8 cellular contexts compared by ENCODE assay signal in the genomic region with DNA sequence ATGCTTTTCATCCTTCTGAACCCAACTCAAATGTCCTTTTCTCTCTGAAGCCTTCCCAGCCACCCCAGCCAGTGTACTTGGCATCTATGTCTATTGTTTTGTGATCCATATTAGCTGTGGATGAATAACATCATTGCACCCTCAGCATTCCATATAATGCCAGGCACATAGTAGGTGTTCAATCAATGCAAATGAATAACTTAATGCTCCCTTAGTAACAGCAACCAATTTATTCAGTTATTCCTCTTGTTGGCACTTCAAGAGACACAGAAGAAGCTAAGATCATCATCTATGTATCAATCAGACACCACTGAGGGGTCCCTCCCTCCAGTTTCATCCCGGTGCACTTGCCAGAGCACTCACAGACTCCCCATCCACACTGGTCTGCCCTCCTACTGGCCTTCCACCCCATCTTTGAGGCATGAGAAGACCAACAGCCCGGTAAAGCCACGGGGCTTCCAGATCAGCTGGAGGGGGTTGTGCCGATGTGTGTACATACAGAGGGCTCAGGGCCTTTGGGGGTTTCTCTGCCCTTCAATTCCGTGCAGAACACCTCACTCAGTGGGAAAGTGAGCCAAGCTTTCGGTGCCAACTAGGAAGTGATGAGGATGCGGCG. TPM values are rescaled to one million over a fixed set of nuclear protein-coding genes. Genes with fewer than 3 reads are reported as not detected.
DNase-seq lines count a peak whose midpoint lies in the region; FAIRE-seq and TF ChIP-seq lines count a peak whose summit lies in the region.

No MANE protein-coding gene starts in this region.

- no peak for TF ChIP-seq CTCF in astrocyte (IDR thresholded peaks at IDR 0.05; ENCODE audit: insufficient read depth, low read depth, low read length)
- no peak for TF ChIP-seq CTCF in lower leg skin (IDR thresholded peaks at IDR 0.05)
- no peak for TF ChIP-seq CTCF in tibial artery (IDR thresholded peaks at IDR 0.05)
- no peak for TF ChIP-seq CTCF in D721Med (IDR thresholded peaks at IDR 0.05; ENCODE audit: insufficient read depth, missing control alignments)

- CTCF ChIA-PET in activated naive CD4-positive, alpha-beta T cell treated with anti-CD3 and anti-CD28 coated beads, Interleukin-2, amount 10 ng/mL, durations not matched to agents 7 days and 5 days (lab: Charles Lee) = interaction anchor here (1.1 to 13.8 kb wide), 9 partner anchors 40 to 272 kb away, joined by 3 to 259 read pairs (median 10); partner anchors contain the start of genes BYSL, MED20, TOMM6 and USP49

- no peaks in the 10 kb centered on the region for H3K9me3 Mint-ChIP-seq in activated naive CD4-positive, alpha-beta T cell treated with anti-CD3 and anti-CD28 coated beads, Interleukin-2, amount 10 ng/mL, durations not matched to agents 7 days and 5 days
- no peaks in the 10 kb centered on the region for H3K9me3 Mint-ChIP-seq in astrocyte (ENCODE audit: unreplicated experiment)

- H3K4me3 Mint-ChIP-seq in activated naive CD4-positive, alpha-beta T cell treated with anti-CD3 and anti-CD28 coated beads, Interleukin-2, amount 10 ng/mL, durations not matched to agents 7 days and 5 days = peak overlapping the region; percentile 97
- H3K4me3 Mint-ChIP-seq in astrocyte (ENCODE audit: unreplicated experiment) = peak overlapping the region; percentile 85

- H3K4me1 Mint-ChIP-seq in activated naive CD4-positive, alpha-beta T cell treated with anti-CD3 and anti-CD28 coated beads, Interleukin-2, amount 10 ng/mL, durations not matched to agents 7 days and 5 days = peaks cover 88% of the 10 kb centered on the region
- peaks cover 35% of the 10 kb centered on the region for H3K4me1 Mint-ChIP-seq in astrocyte (ENCODE audit: low read depth, unreplicated experiment)

- no peak overlapping the region for H3K27ac ChIP-seq in astrocyte (ENCODE audit: low read depth, low read length)
- H3K27ac ChIP-seq in tibial artery = peak overlapping the region; percentile 79 to 87

- 1 to 3% methylated on average over 6 to 8 of the region's 8 CpGs for WGBS in lower leg skin, 2 donors

- H3K9ac ChIP-seq in astrocyte (ENCODE audit: low read length) = peak overlapping the region; percentile 66

- no peak for DNase-seq in activated naive CD4-positive, alpha-beta T cell treated with anti-CD3 and anti-CD28 coated beads, Interleukin-2, amount 10 ng/mL, durations not matched to agents 7 days and 5 days
- DNase-seq in activated naive CD4-positive, alpha-beta T cell treated with anti-CD3 and anti-CD28 coated beads, Interleukin-2, amount 50 U/mL, for 16 hours = no peak
- DNase-seq in astrocyte (ENCODE audit: low read depth) (no peak), lower leg skin (ENCODE audit: low spot score in 2 of 2) (peak in 1 of 2 donors; percentile 87), tibial artery (no peak), NCI-H226 (no peak), OCI-M2 (lab: John Stamatoyannopoulos, UW; ENCODE audit: unreplicated experiment) (no peak), D721Med (ENCODE audit: insufficient read length, low spot score) (no peak)

- H3K4me3 ChIP-seq in astrocyte (ENCODE audit: insufficient read depth, low read depth, low read length) (peak overlapping the region; percentile 64), lower leg skin (ENCODE audit: low read depth, poor library complexity, severe bottlenecking) (peak overlapping the region; percentile 75), tibial artery (peak overlapping the region; percentile 62 to 72)

- H3K27me3 Mint-ChIP-seq in activated naive CD4-positive, alpha-beta T cell treated with anti-CD3 and anti-CD28 coated beads, Interleukin-2, amount 10 ng/mL, durations not matched to agents 7 days and 5 days = no peaks in the 10 kb centered on the region
- no peaks in the 10 kb centered on the region for H3K27me3 Mint-ChIP-seq in astrocyte (ENCODE audit: low read depth, unreplicated experiment)

- FAIRE-seq in astrocyte (lab: Jason Lieb, UNC) (no peak), D721Med (lab: Jason Lieb, UNC) (no peak)

- H2AFZ ChIP-seq in astrocyte (ENCODE audit: low read depth, low read length) = peak overlapping the region; percentile 90

- H3K79me2 ChIP-seq in astrocyte (ENCODE audit: insufficient read depth, low read length) = peaks cover 9% of the 10 kb centered on the region

- H3K4me2 ChIP-seq in astrocyte (ENCODE audit: low read length) = peak overlapping the region; percentile 92

- no peaks in the 10 kb centered on the region for H3K36me3 ChIP-seq in astrocyte (ENCODE audit: insufficient read depth, low read length)
- H3K36me3 ChIP-seq in tibial artery = peaks cover 0 to 8% (median 0%) of the 10 kb centered on the region in 3 donors

- no peak for TF ChIP-seq POLR2A in lower leg skin (IDR thresholded peaks at IDR 0.05)

- H3K4me1 ChIP-seq in astrocyte (ENCODE audit: insufficient read depth, low read length) (peaks cover 21% of the 10 kb centered on the region), tibial artery (peaks cover 4 to 80% (median 69%) of the 10 kb centered on the region in 4 donors)

- H3K9me3 ChIP-seq in astrocyte (ENCODE audit: insufficient read depth, low read depth, low read length) = no peaks in the 10 kb centered on the region
- no peaks in the 10 kb centered on the region for H3K9me3 ChIP-seq in tibial artery

- H4K20me1 ChIP-seq in astrocyte (ENCODE audit: insufficient read depth, low read length) = peaks cover 7% of the 10 kb centered on the region

- H3K36me3 Mint-ChIP-seq in activated naive CD4-positive, alpha-beta T cell treated with anti-CD3 and anti-CD28 coated beads, Interleukin-2, amount 10 ng/mL, durations not matched to agents 7 days and 5 days = peaks cover 43% of the 10 kb centered on the region
- no peaks in the 10 kb centered on the region for H3K36me3 Mint-ChIP-seq in astrocyte (ENCODE audit: low read depth, unreplicated experiment)

- intact Hi-C loops in lower leg skin (cut with DNase I; ENCODE audit: low total_unique reads) = no loop called here
- intact Hi-C loops in tibial artery (cut with DNase I; ENCODE audit: low total_unique reads) = no loop called here

- H3K27ac Mint-ChIP-seq in activated naive CD4-positive, alpha-beta T cell treated with anti-CD3 and anti-CD28 coated beads, Interleukin-2, amount 10 ng/mL, durations not matched to agents 7 days and 5 days = peak overlapping the region; percentile 90
- no peak overlapping the region for H3K27ac Mint-ChIP-seq in astrocyte (ENCODE audit: unreplicated experiment)

- H3K27me3 ChIP-seq in astrocyte (ENCODE audit: insufficient read depth, low read length) = peaks cover 17% of the 10 kb centered on the region
- no peaks in the 10 kb centered on the region for H3K27me3 ChIP-seq in tibial artery

RNA-seq across cellular contexts. Expression of gene TAF8, which starts 2.4 kb away (rescaled TPM):
- total RNA-seq in astrocyte (13.6 and 14.8 TPM in 2 replicates), lower leg skin (10 to 100 TPM; 15.8 to 24.0 (median 18.9) TPM)
